ENCODE assay signal across 8 cellular contexts in the genomic region with DNA sequence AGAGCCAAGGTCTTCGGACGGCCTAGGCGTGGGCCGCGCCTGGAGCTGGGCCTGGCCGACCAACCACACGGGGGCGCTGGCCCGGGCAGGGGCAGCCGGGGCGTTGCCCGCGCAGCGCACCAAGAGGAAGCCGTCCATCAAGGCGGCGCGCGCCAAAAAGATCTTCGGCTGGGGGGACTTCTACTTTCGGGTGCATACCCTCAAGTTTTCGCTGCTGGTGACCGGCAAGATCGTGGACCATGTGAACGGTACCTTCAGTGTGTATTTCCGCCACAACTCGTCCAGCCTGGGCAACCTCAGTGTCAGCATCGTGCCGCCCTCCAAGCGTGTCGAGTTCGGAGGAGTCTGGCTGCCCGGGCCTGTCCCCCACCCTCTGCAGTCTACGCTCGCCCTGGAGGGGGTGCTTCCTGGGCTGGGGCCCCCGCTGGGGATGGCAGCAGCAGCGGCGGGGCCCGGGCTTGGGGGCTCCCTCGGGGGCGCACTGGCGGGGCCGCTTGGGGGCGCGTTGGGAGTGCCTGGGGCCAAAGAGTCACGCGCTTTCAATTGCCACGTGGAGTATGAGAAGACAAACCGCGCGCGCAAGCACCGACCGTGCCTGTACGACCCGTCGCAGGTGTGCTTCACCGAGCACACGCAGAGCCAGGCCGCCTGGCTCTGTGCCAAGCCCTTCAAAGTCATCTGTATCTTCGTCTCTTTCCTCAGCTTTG. TPM values are rescaled to one million over a fixed set of nuclear protein-coding genes. Genes with fewer than 3 reads are reported as not detected.
A peak's percentile ranks its signal among the peaks of the same experiment; 100 is the strongest.
DNase-seq lines count a peak whose midpoint lies in the region; ATAC-seq and TF ChIP-seq lines count a peak whose summit lies in the region.

No MANE protein-coding gene starts in this region.

- ATAC-seq in naive thymus-derived CD8-positive, alpha-beta T cell = peak; percentile 69 to 78
- ATAC-seq in HG03025 (IDR thresholded peaks at IDR 0.05; ENCODE audit: low FRiP score, unreplicated experiment) = no peak

- POLR2A ChIA-PET in naive thymus-derived CD8-positive, alpha-beta T cell (lab: Charles Lee) = interaction anchor here (1.1 to 5.7 kb wide), 3 partner anchors 13 to 18 kb away, joined by 3 to 40 read pairs (median 6); a partner anchor contains a TSS

- peaks cover 66% of the 10 kb centered on the region for H3K27me3 ChIP-seq in colonic mucosa
- peaks cover 7% of the 10 kb centered on the region for H3K27me3 ChIP-seq in prostate gland (replicated peaks; ENCODE audit: insufficient read depth)

- H3K27me3 Mint-ChIP-seq in naive thymus-derived CD8-positive, alpha-beta T cell = peaks cover 39 to 77% (median 57%) of the 10 kb centered on the region in 5 donors

- H3K4me1 Mint-ChIP-seq in naive thymus-derived CD8-positive, alpha-beta T cell = peaks cover 37 to 83% (median 69%) of the 10 kb centered on the region in 4 donors

- H3K27ac ChIP-seq in colonic mucosa (no peak overlapping the region), prostate gland (no peak overlapping the region)

- H3K36me3 Mint-ChIP-seq in naive thymus-derived CD8-positive, alpha-beta T cell = peaks cover 0 to 6% (median 2%) of the 10 kb centered on the region in 3 donors

- H3K9me3 Mint-ChIP-seq in naive thymus-derived CD8-positive, alpha-beta T cell = peaks cover 0 to 2% (median 0%) of the 10 kb centered on the region in 9 donors

- no peak overlapping the region for H3K9ac ChIP-seq in colonic mucosa (ENCODE audit: low read depth in 2 of 2, low read length in 2 of 2)

- peak overlapping the region in 6 of 10 donors; percentile 31 to 66 (median 46) for H3K27ac Mint-ChIP-seq in naive thymus-derived CD8-positive, alpha-beta T cell

- DNase-seq in SHP77 (lab: John Stamatoyannopoulos, UW) (peak; percentile 24 to 41), SHP77 treated with DMSO at 0.1 percent for 48 hours (lab: John Stamatoyannopoulos, UW) (no peak), UCSD-AML1 (lab: John Stamatoyannopoulos, UW; ENCODE audit: unreplicated experiment) (peak; percentile 81), colonic mucosa (peak; percentile 67), SKM-1 (lab: John Stamatoyannopoulos, UW; ENCODE audit: unreplicated experiment) (no peak), prostate gland (ENCODE audit: low spot score) (no peak)
- DNase-seq in naive thymus-derived CD8-positive, alpha-beta T cell = peak in 9 of 10 donors; percentile 57 to 88 (median 76)

- peak overlapping the region in 9 of 10 donors; percentile 28 to 79 (median 61) for H3K4me3 Mint-ChIP-seq in naive thymus-derived CD8-positive, alpha-beta T cell

- no peak for TF ChIP-seq POLR2A in prostate gland (IDR thresholded peaks at IDR 0.05)

- H3K4me3 ChIP-seq in colonic mucosa (no peak overlapping the region), prostate gland (no peak overlapping the region)

- 10% methylated on average over 19 of the region's 61 CpGs for WGBS in prostate gland

- no peaks in the 10 kb centered on the region for H3K36me3 ChIP-seq in colonic mucosa
- H3K36me3 ChIP-seq in prostate gland = no peaks in the 10 kb centered on the region

- peak; percentile 81 for TF ChIP-seq CTCF in colonic mucosa (IDR thresholded peaks at IDR 0.05)
- TF ChIP-seq CTCF in prostate gland (IDR thresholded peaks at IDR 0.05) = peak in 2 of 4 experiments; percentile 12 to 64

- peaks cover 3% of the 10 kb centered on the region for H3K4me1 ChIP-seq in colonic mucosa
- peaks cover 3% of the 10 kb centered on the region for H3K4me1 ChIP-seq in prostate gland (replicated peaks)

- H3K9me3 ChIP-seq in colonic mucosa (no peaks in the 10 kb centered on the region), prostate gland (no peaks in the 10 kb centered on the region)

- intact Hi-C loops in colonic mucosa (cut with DNase I) = no loop called here
- intact Hi-C loops in prostate gland (cut with DNase I) = no loop called here

RNA-seq across cellular contexts. Expression of gene SHMT2, which starts 4.4 kb away (rescaled TPM):
- total RNA-seq in colonic mucosa (100 to 1,000 TPM in 1 of 2 donors, 10 to 100 TPM in 1; 69.4 to 160 TPM), prostate gland (10 to 100 TPM; 49.6 to 51.4 TPM)
- 10 to 100 TPM; 45.2 to 45.3 TPM for total RNA-seq in naive thymus-derived CD8-positive, alpha-beta T cell
- 10 to 100 TPM; 27.3 to 31.2 (median 28.8) TPM for polyA plus RNA-seq in naive thymus-derived CD8-positive, alpha-beta T cell

RNA-seq across cellular contexts. Expression of gene NXPH4, which starts 8.5 kb away (rescaled TPM):
- total RNA-seq in colonic mucosa = under 1 TPM in 1 of 2 donors, not detected in 1; 0.27 TPM
- total RNA-seq in naive thymus-derived CD8-positive, alpha-beta T cell = under 1 TPM; 0.41 to 0.55 TPM
- not detected for polyA plus RNA-seq in naive thymus-derived CD8-positive, alpha-beta T cell
- total RNA-seq in prostate gland = 10 to 100 TPM; 10.2 to 18.1 TPM

RNA-seq across cellular contexts. Expression of gene STAC3, which starts 25.9 kb away (rescaled TPM):
- 1 to 10 TPM; 1.9 to 2.7 TPM for total RNA-seq in colonic mucosa
- total RNA-seq in naive thymus-derived CD8-positive, alpha-beta T cell = 1 to 10 TPM; 2.5 to 2.6 TPM
- polyA plus RNA-seq in naive thymus-derived CD8-positive, alpha-beta T cell = not detected
- total RNA-seq in prostate gland = 10 to 100 TPM in 1 of 2 donors, 1 to 10 TPM in 1; 4.8 to 20.9 TPM

Comparison
In these comparisons a context has a peak if more than half of its experiments do, and no peak if none do; other contexts are left out.
1. DNase-seq: peak in SHP77 (2 of 2), UCSD-AML1 (single experiment), colonic mucosa (single experiment) and naive thymus-derived CD8-positive, alpha-beta T cell (9 of 10); none in SHP77 treated with DMSO at 0.1 percent for 48 hours (single experiment), SKM-1 (single experiment) and prostate gland (single experiment).
2. RNA of gene NXPH4, which starts 8.5 kb away (total RNA-seq): 10.2 to 18.1 TPM in prostate gland; 0.41 to 0.55 TPM in naive thymus-derived CD8-positive, alpha-beta T cell and 0.27 TPM in colonic mucosa; every median in the first group is over 4 times any median in the second.